Comparison of ENCODE assay signal across 9 cellular contexts in genomic region chr9:14769235-14769580, GRCh38. TPM values are rescaled to one million over a fixed set of nuclear protein-coding genes. Genes with fewer than 3 reads are reported as not detected.
A peak's percentile ranks its signal among the peaks of the same experiment; 100 is the strongest.
DNase-seq lines count a peak whose midpoint lies in the region; FAIRE-seq and TF ChIP-seq lines count a peak whose summit lies in the region.
"Had no signal": no experiment of that assay in that cellular context is flagged by ENCODE, and none has a peak within 500 bp of the region (broad histone marks: within the 10 kb centered on the region; RNA-seq: fewer than 3 reads in every experiment).

No MANE protein-coding gene starts in this region.

- no peaks in the 10 kb centered on the region for H3K4me1 ChIP-seq in kidney (ENCODE audit: control insufficient read depth in 1 of 2, insufficient read depth in 1 of 2, low read depth in 1 of 2, low read length in 2 of 2)
- no peaks in the 10 kb centered on the region for H3K4me1 ChIP-seq in ascending aorta

- H3K27ac ChIP-seq in kidney (ENCODE audit: low read depth in 2 of 2, low read length in 2 of 2) (no peak overlapping the region), ascending aorta (no peak overlapping the region)

- FAIRE-seq in H54 (lab: Jason Lieb, UNC) (peak; percentile 65), kidney (lab: Jason Lieb, UNC) (no peak)

- no peak for DNase-seq in AG09309 (ENCODE audit: low read depth)
- no peak for DNase-seq in H54 (ENCODE audit: insufficient read length, low spot score)
- peak; percentile 33 for DNase-seq in NCI-H460 (ENCODE audit: extremely low read depth, low read depth)
- DNase-seq in epithelial cell of esophagus (ENCODE audit: low read depth): peak; percentile 65
- no peak for DNase-seq in kidney
- DNase-seq in activated CD4-positive, CD25-positive, alpha-beta regulatory T cell (lab: John Stamatoyannopoulos, UW): no peak
- DNase-seq in ascending aorta (ENCODE audit: low spot score in 2 of 2): no peak
- no peak for DNase-seq in mesenteric fat pad (ENCODE audit: low spot score)

- H3K4me3 ChIP-seq in AG09309 (ENCODE audit: control insufficient read depth, low read depth, low read length): no peak overlapping the region
- no peak overlapping the region for H3K4me3 ChIP-seq in epithelial cell of esophagus (ENCODE audit: low read length)
- no peak overlapping the region for H3K4me3 ChIP-seq in kidney (ENCODE audit: low read length in 2 of 2)
- H3K4me3 ChIP-seq in ascending aorta: no peak overlapping the region

- TF ChIP-seq CTCF in AG09309 (IDR thresholded peaks at IDR 0.05; ENCODE audit: control insufficient read depth, insufficient read depth, low read depth, low read length, missing control alignments): peak; percentile 12
- TF ChIP-seq CTCF in epithelial cell of esophagus (IDR thresholded peaks at IDR 0.05; ENCODE audit: insufficient read depth, low read depth, low read length, missing control alignments): peak; percentile 67
- TF ChIP-seq CTCF in kidney (IDR thresholded peaks at IDR 0.05; ENCODE audit: borderline replicate concordance, extremely low read depth, insufficient read depth): no peak
- no peak for TF ChIP-seq CTCF in ascending aorta (IDR thresholded peaks at IDR 0.05)

- intact Hi-C loops in kidney (cut with DNase I): loop anchor here (10.0 kb wide), 1 partner anchor 144 kb away; no protein-coding TSS in a partner anchor
- intact Hi-C loops in ascending aorta (cut with DNase I): loop anchor here (10.0 kb wide), 2 partner anchors 1414 to 1734 kb away; no protein-coding TSS in a partner anchor

- no peak for TF ChIP-seq POLR2A in H54 (IDR thresholded peaks at IDR 0.05; ENCODE audit: low read depth, low read length)

- H3K9ac ChIP-seq in kidney (ENCODE audit: low read length in 2 of 2): no peak overlapping the region

- H3K9me3 ChIP-seq in kidney (ENCODE audit: control insufficient read depth in 1 of 2, low read length in 2 of 2): no peaks in the 10 kb centered on the region
- H3K9me3 ChIP-seq in ascending aorta: no peaks in the 10 kb centered on the region

- peaks cover 3 to 8% of the 10 kb centered on the region in 2 donors for H3K36me3 ChIP-seq in kidney (ENCODE audit: control insufficient read depth in 1 of 2, insufficient read depth in 2 of 2, low read length in 2 of 2)
- H3K36me3 ChIP-seq in ascending aorta: no peaks in the 10 kb centered on the region

- H3K27me3 ChIP-seq in ascending aorta: no peaks in the 10 kb centered on the region

RNA-seq across cellular contexts. Expression of gene CER1, which starts 46.7 kb away (rescaled TPM):
- total RNA-seq in NCI-H460 (2014; rRNA removed; shearing (Covaris generic)): not detected in 2 replicates
- polyA plus RNA-seq in NCI-H460 (2014; cell fraction: nucleus; rRNA removed): not detected in 2 replicates
- not detected for total RNA-seq in kidney
- 0.45 TPM for polyA plus RNA-seq in kidney (ENCODE audit: insufficient read depth, low read depth, low replicate concordance)
- not detected for total RNA-seq in ascending aorta
- total RNA-seq in mesenteric fat pad: not detected
- total RNA-seq: subcutaneous adipose tissue had no signal

Comparison
In these comparisons a context has a peak if more than half of its experiments do, and no peak if none do; other contexts are left out.
1. DNase-seq: peak in NCI-H460 (single experiment) and epithelial cell of esophagus (single experiment); none in AG09309 (single experiment), H54 (single experiment), kidney (single experiment), activated CD4-positive, CD25-positive, alpha-beta regulatory T cell (0 of 4), ascending aorta (0 of 2) and mesenteric fat pad (single experiment).
2. CTCF ChIP-seq: peak in AG09309 (single experiment) and epithelial cell of esophagus (single experiment); none in kidney (single experiment) and ascending aorta (0 of 3).